1 cellular context compared by ENCODE assay signal in genomic region chr19:47226426-47227346, GRCh38.
A peak's percentile ranks its signal among the peaks of the same experiment; 100 is the strongest.
TF ChIP-seq lines count a peak whose summit lies in the region.

No MANE protein-coding gene starts in this region.

TF ChIP-seq in HepG2, 621 proteins besides CTCF, POLR2A, EP300 and RAD21 (continued from another document and continues in another):
- TF ChIP-seq, protein P1, sequence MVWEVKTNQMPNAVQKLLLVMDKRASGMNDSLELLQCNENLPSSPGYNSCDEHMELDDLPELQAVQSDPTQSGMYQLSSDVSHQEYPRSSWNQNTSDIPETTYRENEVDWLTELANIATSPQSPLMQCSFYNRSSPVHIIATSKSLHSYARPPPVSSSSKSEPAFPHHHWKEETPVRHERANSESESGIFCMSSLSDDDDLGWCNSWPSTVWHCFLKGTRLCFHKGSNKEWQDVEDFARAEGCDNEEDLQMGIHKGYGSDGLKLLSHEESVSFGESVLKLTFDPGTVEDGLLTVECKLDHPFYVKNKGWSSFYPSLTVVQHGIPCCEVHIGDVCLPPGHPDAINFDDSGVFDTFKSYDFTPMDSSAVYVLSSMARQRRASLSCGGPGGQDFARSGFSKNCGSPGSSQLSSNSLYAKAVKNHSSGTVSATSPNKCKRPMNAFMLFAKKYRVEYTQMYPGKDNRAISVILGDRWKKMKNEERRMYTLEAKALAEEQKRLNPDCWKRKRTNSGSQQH (CRISPR knock-in tag; IDR thresholded peaks at IDR 0.05; ENCODE audit: low read depth) = no peak
- TF ChIP-seq ISX (CRISPR knock-in tag; conservative IDR thresholded peaks at IDR 0.05) (no peak; the same call in 1 of the 2 replicates), KDM5B (CRISPR knock-in tag; IDR thresholded peaks at IDR 0.05; ENCODE audit: borderline replicate concordance) (no peak; the same call in 1 of the 2 replicates), ARID3A (IDR thresholded peaks at IDR 0.05; ENCODE audit: low read depth, low read length) (no peak; the same call in 1 of the 2 replicates), ZNF230 (CRISPR knock-in tag; IDR thresholded peaks at IDR 0.05) (no peak), AHR (CRISPR knock-in tag; IDR thresholded peaks at IDR 0.05) (peak; percentile 22; the same call in 1 of the 2 replicates), FIP1L1 (IDR thresholded peaks at IDR 0.05; ENCODE audit: borderline replicate concordance, insufficient read depth, low read depth, low read length) (peak; percentile 71; the same call in 1 of the 2 replicates), ERF (CRISPR knock-in tag; IDR thresholded peaks at IDR 0.05) (no peak), GLI4 (CRISPR knock-in tag; IDR thresholded peaks at IDR 0.05; ENCODE audit: borderline replicate concordance) (no peak; the same call in 1 of the 2 replicates), ZNF569 (CRISPR knock-in tag; IDR thresholded peaks at IDR 0.05; ENCODE audit: borderline replicate concordance) (no peak), SOX6 (IDR thresholded peaks at IDR 0.05) (no peak), SOX6 (CRISPR knock-in tag; IDR thresholded peaks at IDR 0.05) (no peak), ZNF792 (CRISPR knock-in tag; IDR thresholded peaks at IDR 0.05) (no peak; the same call in 1 of the 2 replicates), PAF1 (CRISPR knock-in tag; IDR thresholded peaks at IDR 0.05) (peak; percentile 79; the same call in 1 of the 2 replicates), HCFC1 (IDR thresholded peaks at IDR 0.05; ENCODE audit: low read depth, low read length) (no peak), CSRNP1 (CRISPR knock-in tag; IDR thresholded peaks at IDR 0.05) (no peak; the same call in 1 of the 2 replicates), NRL (CRISPR knock-in tag; IDR thresholded peaks at IDR 0.05; ENCODE audit: borderline replicate concordance) (no peak), AHDC1 (CRISPR knock-in tag; IDR thresholded peaks at IDR 0.05; ENCODE audit: borderline replicate concordance) (no peak), NFYC (CRISPR knock-in tag; IDR thresholded peaks at IDR 0.05) (peak; percentile 30), ZNF83 (CRISPR knock-in tag; IDR thresholded peaks at IDR 0.05; ENCODE audit: borderline replicate concordance) (no peak), JUN (CRISPR knock-in tag; IDR thresholded peaks at IDR 0.05) (no peak; the same call in 1 of the 2 replicates), ZNF737 (CRISPR knock-in tag; IDR thresholded peaks at IDR 0.05; ENCODE audit: borderline replicate concordance) (no peak), ZNF44 (CRISPR knock-in tag; IDR thresholded peaks at IDR 0.05) (no peak), SMARCE1 (IDR thresholded peaks at IDR 0.05; ENCODE audit: borderline replicate concordance) (no peak)
- TF ChIP-seq, protein P2, sequence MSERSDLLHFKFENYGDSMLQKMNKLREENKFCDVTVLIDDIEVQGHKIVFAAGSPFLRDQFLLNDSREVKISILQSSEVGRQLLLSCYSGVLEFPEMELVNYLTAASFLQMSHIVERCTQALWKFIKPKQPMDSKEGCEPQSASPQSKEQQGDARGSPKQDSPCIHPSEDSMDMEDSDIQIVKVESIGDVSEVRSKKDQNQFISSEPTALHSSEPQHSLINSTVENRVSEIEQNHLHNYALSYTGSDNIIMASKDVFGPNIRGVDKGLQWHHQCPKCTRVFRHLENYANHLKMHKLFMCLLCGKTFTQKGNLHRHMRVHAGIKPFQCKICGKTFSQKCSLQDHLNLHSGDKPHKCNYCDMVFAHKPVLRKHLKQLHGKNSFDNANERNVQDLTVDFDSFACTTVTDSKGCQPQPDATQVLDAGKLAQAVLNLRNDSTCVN (CRISPR knock-in tag; IDR thresholded peaks at IDR 0.05; ENCODE audit: borderline replicate concordance) = no peak
- TF ChIP-seq, protein P3, sequence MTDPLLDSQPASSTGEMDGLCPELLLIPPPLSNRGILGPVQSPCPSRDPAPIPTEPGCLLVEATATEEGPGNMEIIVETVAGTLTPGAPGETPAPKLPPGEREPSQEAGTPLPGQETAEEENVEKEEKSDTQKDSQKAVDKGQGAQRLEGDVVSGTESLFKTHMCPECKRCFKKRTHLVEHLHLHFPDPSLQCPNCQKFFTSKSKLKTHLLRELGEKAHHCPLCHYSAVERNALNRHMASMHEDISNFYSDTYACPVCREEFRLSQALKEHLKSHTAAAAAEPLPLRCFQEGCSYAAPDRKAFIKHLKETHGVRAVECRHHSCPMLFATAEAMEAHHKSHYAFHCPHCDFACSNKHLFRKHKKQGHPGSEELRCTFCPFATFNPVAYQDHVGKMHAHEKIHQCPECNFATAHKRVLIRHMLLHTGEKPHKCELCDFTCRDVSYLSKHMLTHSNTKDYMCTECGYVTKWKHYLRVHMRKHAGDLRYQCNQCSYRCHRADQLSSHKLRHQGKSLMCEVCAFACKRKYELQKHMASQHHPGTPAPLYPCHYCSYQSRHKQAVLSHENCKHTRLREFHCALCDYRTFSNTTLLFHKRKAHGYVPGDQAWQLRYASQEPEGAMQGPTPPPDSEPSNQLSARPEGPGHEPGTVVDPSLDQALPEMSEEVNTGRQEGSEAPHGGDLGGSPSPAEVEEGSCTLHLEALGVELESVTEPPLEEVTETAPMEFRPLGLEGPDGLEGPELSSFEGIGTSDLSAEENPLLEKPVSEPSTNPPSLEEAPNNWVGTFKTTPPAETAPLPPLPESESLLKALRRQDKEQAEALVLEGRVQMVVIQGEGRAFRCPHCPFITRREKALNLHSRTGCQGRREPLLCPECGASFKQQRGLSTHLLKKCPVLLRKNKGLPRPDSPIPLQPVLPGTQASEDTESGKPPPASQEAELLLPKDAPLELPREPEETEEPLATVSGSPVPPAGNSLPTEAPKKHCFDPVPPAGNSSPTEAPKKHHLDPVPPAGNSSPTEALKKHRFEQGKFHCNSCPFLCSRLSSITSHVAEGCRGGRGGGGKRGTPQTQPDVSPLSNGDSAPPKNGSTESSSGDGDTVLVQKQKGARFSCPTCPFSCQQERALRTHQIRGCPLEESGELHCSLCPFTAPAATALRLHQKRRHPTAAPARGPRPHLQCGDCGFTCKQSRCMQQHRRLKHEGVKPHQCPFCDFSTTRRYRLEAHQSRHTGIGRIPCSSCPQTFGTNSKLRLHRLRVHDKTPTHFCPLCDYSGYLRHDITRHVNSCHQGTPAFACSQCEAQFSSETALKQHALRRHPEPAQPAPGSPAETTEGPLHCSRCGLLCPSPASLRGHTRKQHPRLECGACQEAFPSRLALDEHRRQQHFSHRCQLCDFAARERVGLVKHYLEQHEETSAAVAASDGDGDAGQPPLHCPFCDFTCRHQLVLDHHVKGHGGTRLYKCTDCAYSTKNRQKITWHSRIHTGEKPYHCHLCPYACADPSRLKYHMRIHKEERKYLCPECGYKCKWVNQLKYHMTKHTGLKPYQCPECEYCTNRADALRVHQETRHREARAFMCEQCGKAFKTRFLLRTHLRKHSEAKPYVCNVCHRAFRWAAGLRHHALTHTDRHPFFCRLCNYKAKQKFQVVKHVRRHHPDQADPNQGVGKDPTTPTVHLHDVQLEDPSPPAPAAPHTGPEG (CRISPR knock-in tag; IDR thresholded peaks at IDR 0.05) = peak; percentile 20; the same call in 1 of the 2 replicates
- TF ChIP-seq, protein P4, sequence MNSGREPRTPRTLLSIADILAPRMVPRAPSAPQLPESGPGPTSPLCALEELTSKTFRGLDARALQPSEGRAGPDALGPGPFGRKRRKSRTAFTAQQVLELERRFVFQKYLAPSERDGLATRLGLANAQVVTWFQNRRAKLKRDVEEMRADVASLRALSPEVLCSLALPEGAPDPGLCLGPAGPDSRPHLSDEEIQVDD (CRISPR knock-in tag; IDR thresholded peaks at IDR 0.05; ENCODE audit: borderline replicate concordance) = 0 out of 2 replicates have a peak, but pooled peaks have one; percentile 4
